Comparison of ENCODE assay signal across 25 cellular contexts in the genomic region with DNA sequence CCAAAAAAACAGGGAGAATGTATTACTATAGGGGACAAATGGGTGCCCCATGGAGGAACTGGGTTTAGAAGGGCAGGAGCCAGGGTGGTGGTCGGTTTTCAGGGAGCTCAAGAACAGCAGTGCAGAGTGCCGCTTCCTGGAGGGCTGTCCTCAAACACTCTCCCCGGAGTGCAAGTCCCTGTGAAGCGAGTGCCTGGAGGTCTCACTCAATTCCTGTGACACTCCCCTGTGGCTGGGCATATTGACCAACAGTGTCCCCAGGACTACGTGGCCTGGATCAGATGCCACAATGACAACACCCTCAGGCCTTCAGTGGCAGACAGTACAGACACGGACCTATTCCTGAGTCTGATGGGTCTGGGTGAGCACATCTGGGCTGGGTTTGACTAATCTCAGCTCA.
DNase-seq lines count a peak whose midpoint lies in the region; ATAC-seq, FAIRE-seq and TF ChIP-seq lines count a peak whose summit lies in the region.
"Had no signal": no experiment of that assay in that cellular context is flagged by ENCODE, and none has a peak within 500 bp of the region (broad histone marks: within the 10 kb centered on the region; RNA-seq: fewer than 3 reads in every experiment).

No MANE protein-coding gene starts in this region.

- H3K9ac ChIP-seq in neuronal stem cell (ENCODE audit: low read depth, low read length, poor library complexity) = no peak overlapping the region
- H3K9ac ChIP-seq: BLaER1 treated with 17β-estradiol and CSF1 and Interleukin-3, amounts not matched to agents 10 nM and 100 nM had no signal

- H2AFZ ChIP-seq in neuronal stem cell (ENCODE audit: low read length) = no peak overlapping the region

- no peak overlapping the region for H4K8ac ChIP-seq in neuronal stem cell (ENCODE audit: low read depth, low read length)

- no peak overlapping the region for H2BK12ac ChIP-seq in neuronal stem cell (ENCODE audit: low read length)

- H2BK5ac ChIP-seq in neuronal stem cell (ENCODE audit: low read length) = no peak overlapping the region

- DNase-seq in cardiac septum (ENCODE audit: low spot score) = peak; percentile 64
- no peak for DNase-seq in heart left ventricle
- no peak for DNase-seq in neuronal stem cell (ENCODE audit: low spot score)
- DNase-seq in urothelium cell line (ENCODE audit: low spot score) = no peak
- no peak for DNase-seq in NCI-H510A (lab: John Stamatoyannopoulos, UW)
- DNase-seq in activated naive CD8-positive, alpha-beta T cell treated with anti-CD3 and anti-CD28 coated beads, Interleukin-2, amount 50 U/mL, for 24 hours = no peak
- DNase-seq: AML-193; CD4-positive, alpha-beta T cell; CD8-positive, alpha-beta memory T cell; COR-L47; DMS 273 treated with DMSO at 0.1 percent for 48 hours; DMS153; DMS53; DMS79; DND-41; EL; GDM1 had no signal

- peak overlapping the region; percentile 17 for H2AK5ac ChIP-seq in neuronal stem cell (ENCODE audit: low read depth, low read length)

- H4K91ac ChIP-seq in neuronal stem cell (ENCODE audit: low read depth, low read length, poor library complexity) = no peak overlapping the region

- peaks cover 24% of the 10 kb centered on the region for H3K9me3 Mint-ChIP-seq in activated naive CD8-positive, alpha-beta T cell treated with anti-CD3 and anti-CD28 coated beads, Interleukin-2, amount 50 U/mL, for 24 hours

- no peak overlapping the region for H3K23ac ChIP-seq in neuronal stem cell (ENCODE audit: low read depth, low read length, poor library complexity)

- no peak for TF ChIP-seq POLR2A in heart left ventricle (IDR thresholded peaks at IDR 0.05)

- peaks cover 0 to 27% (median 18%) of the 10 kb centered on the region in 12 donors for H3K9me3 ChIP-seq in heart left ventricle
- no peaks in the 10 kb centered on the region for H3K9me3 ChIP-seq in neuronal stem cell (replicated peaks in 1 of 2; ENCODE audit: control insufficient read depth in 2 of 2, insufficient read depth in 1 of 2, low read depth in 1 of 2, low read length in 2 of 2)
- H3K9me3 ChIP-seq: A549 had no signal

- H3K4me2 ChIP-seq in neuronal stem cell (ENCODE audit: insufficient read depth, low read length, poor library complexity, severe bottlenecking) = no peak overlapping the region
- H3K4me2 ChIP-seq: A549; BLaER1 treated with 17β-estradiol and CSF1 and Interleukin-3, amounts not matched to agents 10 nM and 100 nM had no signal

- no peak overlapping the region for H2BK15ac ChIP-seq in neuronal stem cell (ENCODE audit: low read length)

- intact Hi-C loops in cardiac septum (cut with DNase I) (no loop called here), heart left ventricle (cut with DNase I) (no loop called here)

- FAIRE-seq in urothelium cell line (lab: Jason Lieb, UNC) = peak; percentile 17
- FAIRE-seq: A549, GM12878, GM12892, GM19239 had no signal

- H3K36me3 Mint-ChIP-seq in activated naive CD8-positive, alpha-beta T cell treated with anti-CD3 and anti-CD28 coated beads, Interleukin-2, amount 50 U/mL, for 24 hours (ENCODE audit: low read depth) = peaks cover 5% of the 10 kb centered on the region
- H3K36me3 Mint-ChIP-seq: CD8-positive, alpha-beta memory T cell had no signal

- WGBS in heart left ventricle, 4 donors = 64 to 81% (median 73%) methylated on average over 6 of the region's 6 CpGs
- WGBS in neuronal stem cell (ENCODE audit: extremely low coverage in 2 of 2, insufficient read length in 2 of 2, insufficient replicate concordance in 1 of 2), 2 donors = no CpG with 5 or more reads among the region's 6 CpGs

- no peak overlapping the region for H2BK120ac ChIP-seq in neuronal stem cell (ENCODE audit: low read depth, low read length)

- no peak overlapping the region for H3K18ac ChIP-seq in neuronal stem cell (ENCODE audit: low read length)

- H3K36me3 ChIP-seq in heart left ventricle (no peaks in the 10 kb centered on the region), neuronal stem cell (replicated peaks in 1 of 2; ENCODE audit: control insufficient read depth in 2 of 2, insufficient read depth in 2 of 2, low read length in 2 of 2) (no peaks in the 10 kb centered on the region)

- H3K27me3 ChIP-seq in heart left ventricle (no peaks in the 10 kb centered on the region), neuronal stem cell (ENCODE audit: control insufficient read depth in 3 of 3, insufficient read depth in 3 of 3, low read depth in 1 of 3, low read length in 3 of 3) (no peaks in the 10 kb centered on the region)
- H3K27me3 ChIP-seq: BLaER1 treated with 17β-estradiol and CSF1 and Interleukin-3, amounts not matched to agents 10 nM and 100 nM had no signal

- H3K27me3 Mint-ChIP-seq in activated naive CD8-positive, alpha-beta T cell treated with anti-CD3 and anti-CD28 coated beads, Interleukin-2, amount 50 U/mL, for 24 hours = no peaks in the 10 kb centered on the region
- H3K27me3 Mint-ChIP-seq: B cell; CD4-positive, alpha-beta T cell; CD8-positive, alpha-beta memory T cell had no signal

- H3K4me3 ChIP-seq in heart left ventricle = no peak overlapping the region
- peak overlapping the region in 1 of 2 donors; percentile 5 for H3K4me3 ChIP-seq in neuronal stem cell (ENCODE audit: low read length in 2 of 2)
- H3K4me3 ChIP-seq: A549; BLaER1 treated with 17β-estradiol and CSF1 and Interleukin-3, amounts not matched to agents 10 nM and 100 nM; GM12878 had no signal

- no peak overlapping the region for H3K4ac ChIP-seq in neuronal stem cell (ENCODE audit: low read length)

- no peaks in the 10 kb centered on the region for H3K79me1 ChIP-seq in neuronal stem cell (ENCODE audit: low read depth, low read length)

- no peak overlapping the region for H3K27ac ChIP-seq in heart left ventricle
- H3K27ac ChIP-seq in neuronal stem cell (replicated peaks; ENCODE audit: low read length) = no peak overlapping the region
- H3K27ac ChIP-seq: 22Rv1; A549; BLaER1 treated with 17β-estradiol and CSF1 and Interleukin-3, amounts not matched to agents 10 nM and 100 nM; C4-2B had no signal

- no peak overlapping the region for H3K4me3 Mint-ChIP-seq in activated naive CD8-positive, alpha-beta T cell treated with anti-CD3 and anti-CD28 coated beads, Interleukin-2, amount 50 U/mL, for 24 hours
- H3K4me3 Mint-ChIP-seq: B cell; CD4-positive, alpha-beta T cell; CD8-positive, alpha-beta memory T cell had no signal

- ATAC-seq in heart left ventricle = no peak
- ATAC-seq in activated naive CD8-positive, alpha-beta T cell treated with anti-CD3 and anti-CD28 coated beads, Interleukin-2, amount 50 U/mL, for 24 hours = no peak
- ATAC-seq: A549, GM12878 had no signal

- TF ChIP-seq CTCF in heart left ventricle (IDR thresholded peaks at IDR 0.05) = no peak

- H3K4me1 ChIP-seq in heart left ventricle (no peaks in the 10 kb centered on the region), neuronal stem cell (ENCODE audit: control insufficient read depth in 2 of 2, insufficient read depth in 1 of 2, low read depth in 1 of 2, low read length in 2 of 2) (no peaks in the 10 kb centered on the region)
- H3K4me1 ChIP-seq: A549 had no signal

- no peak overlapping the region for H3K27ac Mint-ChIP-seq in activated naive CD8-positive, alpha-beta T cell treated with anti-CD3 and anti-CD28 coated beads, Interleukin-2, amount 50 U/mL, for 24 hours
- H3K27ac Mint-ChIP-seq: B cell; CD4-positive, alpha-beta T cell; CD8-positive, alpha-beta memory T cell had no signal

- H3K4me1 Mint-ChIP-seq in activated naive CD8-positive, alpha-beta T cell treated with anti-CD3 and anti-CD28 coated beads, Interleukin-2, amount 50 U/mL, for 24 hours = no peaks in the 10 kb centered on the region
- H3K4me1 Mint-ChIP-seq: B cell; CD8-positive, alpha-beta memory T cell had no signal

- H3K14ac ChIP-seq in neuronal stem cell (ENCODE audit: low read length) = no peak overlapping the region
